Comparison of ENCODE assay signal across 1 cellular context in genomic region chr5:102554728-102555127, GRCh38.
TF ChIP-seq lines count a peak whose summit lies in the region.

No MANE protein-coding gene starts in this region.

TF ChIP-seq in GM12878, 131 proteins besides CTCF, POLR2A, EP300 and RAD21:
- TF ChIP-seq CUX1 (IDR thresholded peaks at IDR 0.05; ENCODE audit: insufficient replicate concordance, low read depth, low read length) (no peak), TAF1 (IDR thresholded peaks at IDR 0.05; ENCODE audit: borderline replicate concordance, low read depth, low read length) (no peak), GABPA (IDR thresholded peaks at IDR 0.05; ENCODE audit: low read depth) (no peak), ZSCAN29 (IDR thresholded peaks at IDR 0.05) (no peak), ZNF274 (IDR thresholded peaks at IDR 0.05; ENCODE audit: insufficient read depth, insufficient read length) (no peak), RCOR1 (conservative IDR thresholded peaks at IDR 0.05; ENCODE audit: low read depth, low read length) (no peak), ASH2L (IDR thresholded peaks at IDR 0.05; ENCODE audit: borderline replicate concordance, low read depth) (no peak), ZNF592 (IDR thresholded peaks at IDR 0.05) (no peak), E2F4 (IDR thresholded peaks at IDR 0.05; ENCODE audit: low read depth, low read length) (no peak), RFX5 (IDR thresholded peaks at IDR 0.05; ENCODE audit: low read depth, low read length) (no peak), ZNF207 (IDR thresholded peaks at IDR 0.05; ENCODE audit: borderline replicate concordance) (no peak), TCF7 (IDR thresholded peaks at IDR 0.05; ENCODE audit: borderline replicate concordance) (no peak), SUPT20H (IDR thresholded peaks at IDR 0.05; ENCODE audit: borderline replicate concordance, control insufficient read depth, low read depth, low read length) (no peak), ZBED1 (IDR thresholded peaks at IDR 0.05; ENCODE audit: borderline replicate concordance) (no peak), TCF12 (IDR thresholded peaks at IDR 0.05; ENCODE audit: low read depth, low read length) (no peak), NBN (IDR thresholded peaks at IDR 0.05) (no peak), ZZZ3 (IDR thresholded peaks at IDR 0.05; ENCODE audit: control insufficient read depth, insufficient read length, low read depth) (no peak), RELA (IDR thresholded peaks at IDR 0.05; ENCODE audit: borderline replicate concordance, partially characterized antibody) (no peak), HSF1 (IDR thresholded peaks at IDR 0.05; ENCODE audit: low read depth, low read length) (no peak), EZH2 (IDR thresholded peaks at IDR 0.05; ENCODE audit: borderline replicate concordance, control insufficient read depth, low read depth, low read length) (no peak)
